Comparison of ENCODE assay signal across 1 cellular context in genomic region chr5:127988149-127988755, GRCh38.
A peak's percentile ranks its signal among the peaks of the same experiment; 100 is the strongest.
TF ChIP-seq lines count a peak whose summit lies in the region.

No MANE protein-coding gene starts in this region.

TF ChIP-seq in K562, 482 proteins besides CTCF, POLR2A, EP300 and RAD21 (continued from another document):
- TF ChIP-seq MBD1 (CRISPR knock-in tag; IDR thresholded peaks at IDR 0.05) (no peak), MAZ (CRISPR knock-in tag; conservative IDR thresholded peaks at IDR 0.05 in 1 of 2, IDR thresholded peaks at IDR 0.05 in 1 of 2) (no peak), MBD2 (IDR thresholded peaks at IDR 0.05; ENCODE audit: borderline replicate concordance, low read depth) (no peak), TAF7 (tag; IDR thresholded peaks at IDR 0.05) (no peak), ZNF431 (CRISPR knock-in tag; IDR thresholded peaks at IDR 0.05) (no peak), TRIM24 (IDR thresholded peaks at IDR 0.05) (no peak), TAL1 (IDR thresholded peaks at IDR 0.05) (no peak), NR2C1 (IDR thresholded peaks at IDR 0.05) (no peak), NR2C1 (tag; IDR thresholded peaks at IDR 0.05) (no peak), ZNF263 (CRISPR knock-in tag; IDR thresholded peaks at IDR 0.05; ENCODE audit: borderline replicate concordance) (no peak), CREBBP (IDR thresholded peaks at IDR 0.05; ENCODE audit: low read depth, low read length) (no peak), ZNF444 (CRISPR knock-in tag; IDR thresholded peaks at IDR 0.05) (no peak), ESRRA (IDR thresholded peaks at IDR 0.05; ENCODE audit: borderline replicate concordance, low read depth) (no peak), ARID1B (IDR thresholded peaks at IDR 0.05) (no peak), NFE2 (IDR thresholded peaks at IDR 0.05; ENCODE audit: low read depth) (peak; percentile 61), ZNF551 (CRISPR knock-in tag; IDR thresholded peaks at IDR 0.05) (no peak), C11orf30 (IDR thresholded peaks at IDR 0.05; ENCODE audit: low read depth) (peak; percentile 63; the same call in 1 of the 2 replicates), ARID4B (CRISPR knock-in tag; IDR thresholded peaks at IDR 0.05) (no peak), TEAD4 (IDR thresholded peaks at IDR 0.05; ENCODE audit: low read length) (0 out of 2 replicates have a peak, but pooled peaks have one; percentile 13), TEAD4 (CRISPR knock-in tag; IDR thresholded peaks at IDR 0.05; ENCODE audit: borderline replicate concordance) (no peak), CREM (IDR thresholded peaks at IDR 0.05; ENCODE audit: low read depth) (no peak), CBX1 (IDR thresholded peaks at IDR 0.05; ENCODE audit: low read depth) (no peak), ARID3B (CRISPR knock-in tag; IDR thresholded peaks at IDR 0.05; ENCODE audit: borderline replicate concordance) (no peak), RUNX1 (IDR thresholded peaks at IDR 0.05; ENCODE audit: low read depth) (no peak), YY1 (IDR thresholded peaks at IDR 0.05; ENCODE audit: borderline replicate concordance in 1 of 3, control insufficient read depth in 1 of 3, extremely low read depth in 1 of 3, insufficient read depth in 3 of 3, insufficient read length in 1 of 3, insufficient replicate concordance in 2 of 3, low read depth in 1 of 3, low read length in 2 of 3) (peak in 1 of 3 experiments; percentile 23), ZFP91 (CRISPR knock-in tag; IDR thresholded peaks at IDR 0.05) (no peak), JUND (IDR thresholded peaks at IDR 0.05; ENCODE audit: borderline replicate concordance, low read depth, low read length) (peak; percentile 61; the same call in 1 of the 2 replicates), JUND (tag; IDR thresholded peaks at IDR 0.05; ENCODE audit: borderline replicate concordance, low read depth, low read length) (peak; percentile 73; the same call in 2 of the 3 replicates), FOXJ2 (tag; IDR thresholded peaks at IDR 0.05) (0 out of 2 replicates have a peak, but pooled peaks have one; percentile 47), FOSL1 (tag; conservative IDR thresholded peaks at IDR 0.05) (peak; percentile 27; the same call in 1 of the 2 replicates), HNRNPH1 (optimal IDR thresholded peaks at IDR 0.05; ENCODE audit: low read depth, low read length) (no peak), ZNF280A (IDR thresholded peaks at IDR 0.05; ENCODE audit: low read depth, partially characterized antibody) (no peak), SIRT6 (IDR thresholded peaks at IDR 0.05; ENCODE audit: low read depth, low read length) (no peak), MAFK (IDR thresholded peaks at IDR 0.05; ENCODE audit: low read length) (peak; percentile 36; the same call in 1 of the 2 replicates), ZNF316 (IDR thresholded peaks at IDR 0.05) (peak; percentile 34; the same call in 1 of the 2 replicates), ATF3 (IDR thresholded peaks at IDR 0.05) (peak; percentile 48; the same call in 1 of the 2 replicates), ATF3 (CRISPR knock-in tag; conservative IDR thresholded peaks at IDR 0.05) (no peak), ZKSCAN1 (IDR thresholded peaks at IDR 0.05; ENCODE audit: low read depth, low read length) (no peak), YBX1 (IDR thresholded peaks at IDR 0.05) (no peak), MAFF (IDR thresholded peaks at IDR 0.05; ENCODE audit: low read length) (peak; percentile 46; the same call in 1 of the 2 replicates)
